In genomic region chr10:96831200-96831866, GRCh38 we compare ENCODE assay signal across 8 cellular contexts. TPM values are rescaled to one million over a fixed set of nuclear protein-coding genes. Genes with fewer than 3 reads are reported as not detected.
DNase-seq lines count a peak whose midpoint lies in the region; ATAC-seq and TF ChIP-seq lines count a peak whose summit lies in the region.

No MANE protein-coding gene starts in this region.

- H3K27ac ChIP-seq in right atrium auricular region: peak overlapping the region; percentile 91 to 97
- peak overlapping the region; percentile 83 for H3K27ac ChIP-seq in brain microvascular endothelial cell
- H3K27ac ChIP-seq in mesodermal cell (ENCODE audit: low read depth, low read length, severe bottlenecking): peak overlapping the region; percentile 82
- peak overlapping the region; percentile 0 to 79 for H3K27ac ChIP-seq in aorta (ENCODE audit: low read depth in 1 of 2, low read length in 2 of 2)

- H3K27me3 ChIP-seq in right atrium auricular region: no peaks in the 10 kb centered on the region
- no peaks in the 10 kb centered on the region for H3K27me3 ChIP-seq in brain microvascular endothelial cell (replicated peaks)
- no peaks in the 10 kb centered on the region for H3K27me3 ChIP-seq in aorta (ENCODE audit: control insufficient read depth in 1 of 2, insufficient read depth in 2 of 2, low read length in 1 of 2)

- peaks cover 0 to 32% of the 10 kb centered on the region in 2 donors for H3K4me1 ChIP-seq in right atrium auricular region
- peaks cover 11% of the 10 kb centered on the region for H3K4me1 ChIP-seq in mesodermal cell (ENCODE audit: control insufficient read depth, insufficient read depth, low read length, poor library complexity, severe bottlenecking)
- H3K4me1 ChIP-seq in aorta (ENCODE audit: control insufficient read depth in 1 of 2, insufficient read depth in 2 of 2, low read length in 2 of 2): peaks cover 0 to 7% of the 10 kb centered on the region in 2 donors

- ATAC-seq in Right ventricle myocardium inferior (no peak), aorta (ENCODE audit: low FRiP score) (no peak), HG02970 (IDR thresholded peaks at IDR 0.05; ENCODE audit: low FRiP score, unreplicated experiment) (no peak), GM21381 (IDR thresholded peaks at IDR 0.05; ENCODE audit: unreplicated experiment) (no peak)

- intact Hi-C loops in Right ventricle myocardium inferior (cut with DNase I): loop anchor here (5.0 kb wide), 3 partner anchors 81 to 459 kb away; no protein-coding TSS in a partner anchor
- intact Hi-C loops in aorta (cut with DNase I): loop anchor here (5.0 to 10.0 kb wide), 6 partner anchors 193 to 789 kb away; partner anchors contain the start of genes TM9SF3 (in 2 of the 2) and CCNJ (in 1 of the 2)

- no peak for DNase-seq in right atrium auricular region (ENCODE audit: low spot score)
- no peak for DNase-seq in Right ventricle myocardium inferior (ENCODE audit: missing footprints)
- DNase-seq in brain microvascular endothelial cell: no peak
- DNase-seq in aorta: no peak
- no peak for DNase-seq in NCI-H2081 treated with DMSO at 0.1 percent for 48 hours (lab: John Stamatoyannopoulos, UW)

- H3K4me3 ChIP-seq in right atrium auricular region (peak overlapping the region; percentile 54 to 97), brain microvascular endothelial cell (ENCODE audit: low read depth, low read length) (peak overlapping the region; percentile 84), mesodermal cell (ENCODE audit: extremely low read depth, insufficient read depth, low read length, poor library complexity, severe bottlenecking) (peak overlapping the region; percentile 79), aorta (ENCODE audit: low read length in 2 of 2) (peak overlapping the region; percentile 90 to 95)

- WGBS in mesodermal cell (ENCODE audit: insufficient coverage in 2 of 2), 2 experiments: 39 to 60% methylated on average over 6 to 11 of the region's 14 CpGs
- 16 to 18% methylated on average over 14 of the region's 14 CpGs for WGBS in aorta, 2 donors

- TF ChIP-seq CTCF in right atrium auricular region (IDR thresholded peaks at IDR 0.05) (no peak), brain microvascular endothelial cell (IDR thresholded peaks at IDR 0.05; ENCODE audit: low read depth, low read length, missing control alignments) (no peak)

- in situ Hi-C loops in brain microvascular endothelial cell (cut with HindIII; ENCODE audit: low pct_ligation_motif_present, low sequenced_read_pairs): no loop called here

- H3K36me3 ChIP-seq in right atrium auricular region: no peaks in the 10 kb centered on the region
- H3K36me3 ChIP-seq in brain microvascular endothelial cell (replicated peaks): no peaks in the 10 kb centered on the region
- no peaks in the 10 kb centered on the region for H3K36me3 ChIP-seq in mesodermal cell (ENCODE audit: control insufficient read depth, insufficient read depth, low read length)
- no peaks in the 10 kb centered on the region for H3K36me3 ChIP-seq in aorta (ENCODE audit: control insufficient read depth in 1 of 2, insufficient read depth in 2 of 2, low read length in 1 of 2)

- H3K9me3 ChIP-seq in right atrium auricular region (no peaks in the 10 kb centered on the region), mesodermal cell (ENCODE audit: control insufficient read depth, low read length) (no peaks in the 10 kb centered on the region), aorta (ENCODE audit: control insufficient read depth, low read length) (no peaks in the 10 kb centered on the region)

RNA-seq across cellular contexts. Expression of gene LCOR, which starts 0.8 kb away (rescaled TPM):
- total RNA-seq in right atrium auricular region (10 to 100 TPM; 10.2 to 12.2 TPM), Right ventricle myocardium inferior (21.7 TPM), aorta (10 to 100 TPM; 36.4 to 38.9 TPM)
- 10.0 TPM for polyA plus RNA-seq in mesodermal cell (2013, experiment 1 of 2)
- 10.3 TPM for polyA plus RNA-seq in mesodermal cell (2013, experiment 2 of 2)
- polyA plus RNA-seq in aorta: 1 to 10 TPM; 2.4 to 2.7 TPM

Comparison
In these comparisons a context has a peak if more than half of its experiments do, and no peak if none do; other contexts are left out.
1. H3K27ac ChIP-seq: peak in every context shown above with its lines; median percentile 94 in right atrium auricular region; 83 in brain microvascular endothelial cell; 82 in mesodermal cell; 40 in aorta.